In genomic region chr1:186550832-186551231, GRCh38 we compare ENCODE assay signal across 27 cellular contexts.
"Had no signal": no experiment of that assay in that cellular context is flagged by ENCODE, and none has a peak within 500 bp of the region (broad histone marks: within the 10 kb centered on the region; RNA-seq: fewer than 3 reads in every experiment).

No MANE protein-coding gene starts in this region.

- H2AFZ ChIP-seq: neural progenitor cell had no signal

- H3K4me3 ChIP-seq: dorsolateral prefrontal cortex, gastrocnemius medialis, left lung, neural progenitor cell, prostate gland, right atrium auricular region, sigmoid colon, stomach, thyroid gland, vagina had no signal

- ATAC-seq: esophagus mucosa; gastrocnemius medialis; left cardiac atrium; left lung; naive thymus-derived CD4-positive, alpha-beta T cell; stimulated activated effector memory CD8-positive, alpha-beta T cell treated with anti-CD3 and anti-CD28 coated beads, Interleukin-12 subunit alpha, Interleukin-12 subunit beta, amount 100 ng/mL, for 72 hours had no signal

- H3K4me2 ChIP-seq: neural progenitor cell had no signal

- H3K36me3 ChIP-seq: gastrocnemius medialis, left lung, prostate gland, right atrium auricular region, sigmoid colon, stomach, thyroid gland, vagina had no signal

- H3K27me3 ChIP-seq: dorsolateral prefrontal cortex, gastrocnemius medialis, left lung, neural progenitor cell, right atrium auricular region, sigmoid colon, stomach, thyroid gland, vagina had no signal

- H3K4me1 ChIP-seq: gastrocnemius medialis, left lung, neural progenitor cell, prostate gland, right atrium auricular region, sigmoid colon, stomach, thyroid gland, vagina had no signal

- H3K9me3 ChIP-seq: gastrocnemius medialis, prostate gland, thyroid gland, vagina had no signal

- H3K27ac ChIP-seq: dorsolateral prefrontal cortex, epithelial cell of prostate, gastrocnemius medialis, left lung, neural progenitor cell, prostate gland, right atrium auricular region, sigmoid colon, stomach, thyroid gland, vagina had no signal

- H3K9ac ChIP-seq: neural progenitor cell had no signal

- DNase-seq: cortex of kidney; dorsolateral prefrontal cortex; effector CD4-positive, alpha-beta T cell; foreskin fibroblast; gastrocnemius medialis; head of caudate nucleus; left cardiac atrium; left lung; mammary epithelial cell; mesendoderm; midbrain; naive thymus-derived CD4-positive, alpha-beta T cell; nucleus accumbens; sigmoid colon; stimulated activated CD4-positive, alpha-beta T cell treated with anti-CD3 and anti-CD28 coated beads, Interleukin-2, amount 100 ng/mL, for 24 hours; stimulated activated CD4-positive, alpha-beta T cell treated with anti-CD3 and anti-CD28 coated beads, Interleukin-4, amount 100 ng/mL, for 24 hours; stimulated activated naive CD4-positive, alpha-beta T cell treated with Interleukin-2 at 50 U/mL for 16 hours; stomach; thyroid gland; trophoblast cell had no signal
